In genomic region chr6:32943864-32944263, GRCh38 we compare ENCODE assay signal across 12 cellular contexts. TPM values are rescaled to one million over a fixed set of nuclear protein-coding genes. Genes with fewer than 3 reads are reported as not detected.
A peak's percentile ranks its signal among the peaks of the same experiment; 100 is the strongest.
DNase-seq lines count a peak whose midpoint lies in the region; ATAC-seq and TF ChIP-seq lines count a peak whose summit lies in the region.
"Had no signal": no experiment of that assay in that cellular context is flagged by ENCODE, and none has a peak within 500 bp of the region (broad histone marks: within the 10 kb centered on the region; RNA-seq: fewer than 3 reads in every experiment).

No MANE protein-coding gene starts in this region.

- peaks cover 82% of the 10 kb centered on the region for H3K4me1 ChIP-seq in OCI-LY3 (ENCODE audit: low read length)
- no peaks in the 10 kb centered on the region for H3K4me1 ChIP-seq in SJCRH30

- no peaks in the 10 kb centered on the region for H3K9me3 ChIP-seq in CD4-positive, alpha-beta T cell (ENCODE audit: control insufficient read depth, low read length)
- peaks cover 3% of the 10 kb centered on the region; the same call in 1 of the 2 replicates for H3K9me3 ChIP-seq in OCI-LY3 (ENCODE audit: insufficient read depth, low read length)
- H3K9me3 ChIP-seq in SJCRH30 (replicated peaks): no peaks in the 10 kb centered on the region

- H3K9ac ChIP-seq in OCI-LY3 (ENCODE audit: low read length): peak overlapping the region; percentile 74

- peaks cover 2% of the 10 kb centered on the region for H3K9me3 Mint-ChIP-seq in CD4-positive, alpha-beta T cell
- no peaks in the 10 kb centered on the region for H3K9me3 Mint-ChIP-seq in memory B cell
- H3K9me3 Mint-ChIP-seq: neural crest cell had no signal

- CTCF ChIA-PET in CD4-positive, alpha-beta T cell (lab: Charles Lee): interaction anchor here (2.1 to 7.4 kb wide), 3 partner anchors 10 to 41 kb away, joined by 8 to 53 read pairs (median 22); partner anchors contain the start of gene HLA-DMA

- H3K4me3 ChIP-seq in OCI-LY3 (ENCODE audit: low read length) (peak overlapping the region; percentile 73), SJCRH30 (no peak overlapping the region)
- H3K4me3 ChIP-seq: ascending aorta had no signal

- no peak for ATAC-seq in CD4-positive, alpha-beta T cell (ENCODE audit: poor library complexity)
- ATAC-seq in GM21515 (IDR thresholded peaks at IDR 0.05; ENCODE audit: unreplicated experiment) (peak; percentile 1), memory B cell (ENCODE audit: low read depth) (no peak)

- peaks cover 80% of the 10 kb centered on the region for H3K4me1 Mint-ChIP-seq in CD4-positive, alpha-beta T cell (ENCODE audit: low read depth)
- peaks cover 62% of the 10 kb centered on the region for H3K4me1 Mint-ChIP-seq in memory B cell

- no peak overlapping the region for H2AFZ ChIP-seq in OCI-LY3 (ENCODE audit: low read depth, low read length)

- H3K27me3 ChIP-seq in CD4-positive, alpha-beta T cell (ENCODE audit: control insufficient read depth, insufficient read depth, low read length): no peaks in the 10 kb centered on the region
- no peaks in the 10 kb centered on the region for H3K27me3 ChIP-seq in OCI-LY3 (ENCODE audit: low read depth, low read length)
- peaks cover 15% of the 10 kb centered on the region for H3K27me3 ChIP-seq in SJCRH30
- H3K27me3 ChIP-seq: ascending aorta had no signal

- no peak for DNase-seq in CD4-positive, alpha-beta T cell
- no peak for DNase-seq in memory B cell (ENCODE audit: low spot score in 2 of 2)
- no peak for DNase-seq in C1 segment of cervical spinal cord (lab: John Stamatoyannopoulos, UW)
- DNase-seq in GM03348 (ENCODE audit: low spot score): no peak
- DNase-seq in SJCRH30: no peak
- no peak for DNase-seq in substantia nigra (lab: John Stamatoyannopoulos, UW)
- DNase-seq: NCI-H82, WERI-Rb-1 had no signal

- H3K79me2 ChIP-seq in OCI-LY3 (ENCODE audit: low read length): peaks cover 40% of the 10 kb centered on the region

- peak overlapping the region; percentile 87 for H3K4me2 ChIP-seq in OCI-LY3 (ENCODE audit: low read length)

- H3K36me3 ChIP-seq in OCI-LY3 (replicated peaks; ENCODE audit: low read depth, low read length) (peaks cover 8% of the 10 kb centered on the region), SJCRH30 (no peaks in the 10 kb centered on the region)
- H3K36me3 ChIP-seq: ascending aorta, WERI-Rb-1 had no signal

- intact Hi-C loops in CD4-positive, alpha-beta T cell (cut with DNase I, micrococcal nuclease): no loop called here

- no peaks in the 10 kb centered on the region for H3K27me3 Mint-ChIP-seq in CD4-positive, alpha-beta T cell
- H3K27me3 Mint-ChIP-seq in memory B cell: no peaks in the 10 kb centered on the region

- peak overlapping the region; percentile 37 for H3K27ac ChIP-seq in CD4-positive, alpha-beta T cell (ENCODE audit: low read depth, low read length)
- H3K27ac ChIP-seq in OCI-LY3 (ENCODE audit: low read length) (peak overlapping the region; percentile 99), SJCRH30 (no peak overlapping the region), substantia nigra (ENCODE audit: low read depth, low read length, poor library complexity, severe bottlenecking) (no peak overlapping the region)
- H3K27ac ChIP-seq: ascending aorta, WERI-Rb-1 had no signal

- TF ChIP-seq CTCF in CD4-positive, alpha-beta T cell (IDR thresholded peaks at IDR 0.05): no peak
- no peak for TF ChIP-seq CTCF in OCI-LY3 (IDR thresholded peaks at IDR 0.05; ENCODE audit: low read depth, low read length)

- POLR2A ChIA-PET in CD4-positive, alpha-beta T cell (lab: Charles Lee): interaction anchor here (1.9 to 7.2 kb wide), 6 partner anchors 10 to 99 kb away, joined by 8 to 325 read pairs (median 14); partner anchors contain the start of genes BRD2, HLA-DMA and PSMB8

- H4K20me1 ChIP-seq in OCI-LY3 (ENCODE audit: insufficient read depth, low read length): 0 out of 2 replicates have a peak, but pooled peaks cover 7% of the 10 kb centered on the region

- H3K36me3 Mint-ChIP-seq in CD4-positive, alpha-beta T cell (ENCODE audit: low read depth): no peaks in the 10 kb centered on the region
- H3K36me3 Mint-ChIP-seq in memory B cell: peaks cover 8% of the 10 kb centered on the region

- peak overlapping the region; percentile 90 for H3K4me3 Mint-ChIP-seq in CD4-positive, alpha-beta T cell
- H3K4me3 Mint-ChIP-seq in memory B cell: peak overlapping the region; percentile 100
- H3K4me3 Mint-ChIP-seq: neural crest cell had no signal

- peak overlapping the region; percentile 99 for H3K27ac Mint-ChIP-seq in CD4-positive, alpha-beta T cell
- peak overlapping the region; percentile 99 for H3K27ac Mint-ChIP-seq in memory B cell

RNA-seq across cellular contexts. Expression of gene HLA-DMB, which starts 3.0 kb away (rescaled TPM):
- 1 to 10 TPM; 4.6 to 6.0 TPM for total RNA-seq in CD4-positive, alpha-beta T cell
- not detected in 2 replicates for total RNA-seq in SJCRH30 (2014; rRNA removed; shearing (Covaris generic))

RNA-seq across cellular contexts. Expression of gene HLA-DMA, which starts 9.0 kb away (rescaled TPM):
- total RNA-seq in CD4-positive, alpha-beta T cell: 10 to 100 TPM; 14.4 to 16.5 TPM
- total RNA-seq in SJCRH30 (2014; rRNA removed; shearing (Covaris generic)): 0.14 and 0.51 TPM in 2 replicates

RNA-seq across cellular contexts. Expression of gene BRD2, which starts 24.5 kb away (rescaled TPM):
- 100 to 1,000 TPM; 340 to 378 TPM for total RNA-seq in CD4-positive, alpha-beta T cell
- total RNA-seq in SJCRH30 (2014; rRNA removed; shearing (Covaris generic)): 178 and 199 TPM in 2 replicates

Comparison
In these comparisons a context has a peak if more than half of its experiments do, and no peak if none do; other contexts are left out.
1. H3K27ac ChIP-seq: peak in CD4-positive, alpha-beta T cell (single experiment) and OCI-LY3 (single experiment); none in SJCRH30 (single experiment) and substantia nigra (single experiment).
2. RNA of gene HLA-DMA, which starts 9.0 kb away (total RNA-seq): 14.4 to 16.5 TPM in CD4-positive, alpha-beta T cell; 0.14 to 0.51 TPM in SJCRH30; every median in the first group is over 10 times any median in the second.